In the genomic region with DNA sequence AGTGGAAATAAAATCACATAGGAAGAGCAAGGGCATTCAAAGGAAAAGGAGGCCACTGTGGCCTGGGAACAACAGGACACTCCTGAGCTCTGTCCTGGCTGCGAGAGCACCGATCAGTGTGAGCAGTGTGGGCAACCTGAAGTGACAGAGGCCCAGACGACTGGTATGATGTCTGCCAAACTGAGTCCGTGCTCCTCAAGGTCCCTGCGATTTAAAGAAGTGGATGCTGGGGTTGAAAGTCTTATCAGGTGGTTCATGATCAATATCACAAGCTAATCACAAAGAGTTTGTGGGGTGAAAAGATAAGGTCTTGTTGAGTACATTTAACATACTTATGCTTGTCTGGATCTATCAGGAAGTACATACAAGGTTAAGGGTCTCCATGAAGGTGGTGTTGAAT, we compare ENCODE assay signal across 22 cellular contexts.
"Had no signal": no experiment of that assay in that cellular context is flagged by ENCODE, and none has a peak within 500 bp of the region (broad histone marks: within the 10 kb centered on the region; RNA-seq: fewer than 3 reads in every experiment).

No MANE protein-coding gene starts in this region.

- H3K27ac ChIP-seq: esophagus muscularis mucosa, ovary, right atrium auricular region, transverse colon, vagina had no signal

- H3K9me3 ChIP-seq: esophagus muscularis mucosa, ovary, right atrium auricular region, transverse colon, vagina had no signal

- DNase-seq: activated B cell treated with CpG ODN at 0.5 μM for 24 hours; activated CD4-positive, alpha-beta T cell treated with anti-CD3 and anti-CD28 coated beads for 36 hours; activated CD4-positive, alpha-beta T cell treated with anti-CD3 and anti-CD28 coated beads, Interleukin-2, amount 50 U/mL, for 48 hours; activated CD8-positive, alpha-beta memory T cell treated with anti-CD3 and anti-CD28 coated beads for 24 hours; activated gamma-delta T cell; activated naive CD4-positive, alpha-beta T cell treated with anti-CD3 and anti-CD28 coated beads, Interleukin-2, amount 10 ng/mL, durations not matched to agents 7 days and 5 days; amniotic stem cell; central memory CD4-positive, alpha-beta T cell; foreskin melanocyte; kidney glomerular epithelial cell; naive B cell; nephron progenitor cell; ovary; stimulated activated CD4-positive, alpha-beta T cell treated with anti-CD3 and anti-CD28 coated beads, Interleukin-1b, Interleukin-23, amount 100 ng/mL, for 48 hours; stimulated activated naive CD4-positive, alpha-beta T cell; T-helper 1 cell; transverse colon had no signal

- H3K27me3 ChIP-seq: esophagus muscularis mucosa, ovary, right atrium auricular region, transverse colon, vagina had no signal

- ATAC-seq: activated CD4-positive, alpha-beta T cell treated with anti-CD3 and anti-CD28 coated beads for 36 hours; left lobe of liver had no signal

- H3K4me2 ChIP-seq: smooth muscle cell had no signal

- H3K4me3 ChIP-seq: esophagus muscularis mucosa, ovary, right atrium auricular region, smooth muscle cell, transverse colon, vagina had no signal

- H3K36me3 ChIP-seq: ovary, right atrium auricular region, transverse colon, vagina had no signal
